ENCODE assay signal across 7 cellular contexts in genomic region chr16:88270171-88270798, GRCh38.
A peak's percentile ranks its signal among the peaks of the same experiment; 100 is the strongest.
DNase-seq lines count a peak whose midpoint lies in the region; TF ChIP-seq lines count a peak whose summit lies in the region.
"Not testable (repeated sequence)": the region's sequence is repeated elsewhere in the genome, so short reads cannot be mapped to it uniquely, and the experiment has no call there.

No MANE protein-coding gene starts in this region.

- not testable (repeated sequence) for H2AFZ ChIP-seq in mesenchymal stem cell (ENCODE audit: low read depth, low read length); neuronal stem cell (ENCODE audit: low read length); smooth muscle cell (ENCODE audit: low read depth)

- H2BK120ac ChIP-seq in mesenchymal stem cell (ENCODE audit: low read depth, low read length); neuronal stem cell (ENCODE audit: low read depth, low read length): not testable (repeated sequence)

- H3K4me2 ChIP-seq in BLaER1: peak overlapping the region; percentile 56
- H3K4me2 ChIP-seq in mesenchymal stem cell (ENCODE audit: low read length, poor library complexity, severe bottlenecking); neuronal stem cell (ENCODE audit: insufficient read depth, low read length, poor library complexity, severe bottlenecking): not testable (repeated sequence)
- peak overlapping the region; percentile 24 for H3K4me2 ChIP-seq in smooth muscle cell

- not testable (repeated sequence) for H3K79me1 ChIP-seq in mesenchymal stem cell (replicated peaks; ENCODE audit: low read length, poor library complexity, severe bottlenecking); neuronal stem cell (ENCODE audit: low read depth, low read length)

- H4K91ac ChIP-seq in mesenchymal stem cell (ENCODE audit: low read length): not testable (repeated sequence)
- peak overlapping the region; percentile 72 for H4K91ac ChIP-seq in neuronal stem cell (ENCODE audit: low read depth, low read length, poor library complexity)

- H2BK12ac ChIP-seq in mesenchymal stem cell (ENCODE audit: low read length in 2 of 2); neuronal stem cell (ENCODE audit: low read length): not testable (repeated sequence)

- peak; percentile 13 for DNase-seq in HFFc6
- peak; percentile 24 for DNase-seq in adipocyte (ENCODE audit: low read depth)
- peak; percentile 75 for DNase-seq in chondrocyte (ENCODE audit: low spot score)
- peak; percentile 44 for DNase-seq in mesenchymal stem cell
- DNase-seq in neuronal stem cell (ENCODE audit: low spot score); smooth muscle cell (lab: John Stamatoyannopoulos, UW; ENCODE audit: unreplicated experiment): not testable (repeated sequence)

- peaks cover 15% of the 10 kb centered on the region for H3K4me1 Mint-ChIP-seq in HFFc6 (ENCODE audit: low read depth)
- peaks cover 38% of the 10 kb centered on the region for H3K4me1 Mint-ChIP-seq in chondrocyte (ENCODE audit: low read depth)

- H3K9me3 Mint-ChIP-seq in HFFc6; chondrocyte (ENCODE audit: low read depth): not testable (repeated sequence)

- H3K4me1 ChIP-seq in BLaER1 (peaks cover 26% of the 10 kb centered on the region), adipocyte (ENCODE audit: control insufficient read depth, insufficient read depth, low read length) (peaks cover 16% of the 10 kb centered on the region), mesenchymal stem cell (ENCODE audit: control insufficient read depth, insufficient read depth, low read depth, low read length) (peaks cover 14% of the 10 kb centered on the region)
- not testable (repeated sequence) for H3K4me1 ChIP-seq in neuronal stem cell (ENCODE audit: control insufficient read depth in 2 of 2, insufficient read depth in 1 of 2, low read depth in 1 of 2, low read length in 2 of 2); smooth muscle cell (ENCODE audit: low read depth)

- H3K23ac ChIP-seq in mesenchymal stem cell (ENCODE audit: low read length in 2 of 2): not testable (repeated sequence)
- H3K23ac ChIP-seq in neuronal stem cell (ENCODE audit: low read depth, low read length, poor library complexity): peak overlapping the region; percentile 73

- H3K4me3 ChIP-seq in BLaER1; adipocyte (ENCODE audit: low read length); mesenchymal stem cell (ENCODE audit: insufficient read depth in 1 of 2, low read depth in 1 of 2, low read length in 2 of 2); neuronal stem cell (ENCODE audit: low read length in 2 of 2); smooth muscle cell: not testable (repeated sequence)

- not testable (repeated sequence) for H3K79me2 ChIP-seq in smooth muscle cell (ENCODE audit: low read depth)

- not testable (repeated sequence) for H2BK5ac ChIP-seq in mesenchymal stem cell (ENCODE audit: low read depth, low read length, poor library complexity, severe bottlenecking); neuronal stem cell (ENCODE audit: low read length)

- not testable (repeated sequence) for H3K27ac Mint-ChIP-seq in HFFc6
- peak overlapping the region; percentile 86 for H3K27ac Mint-ChIP-seq in chondrocyte (ENCODE audit: unreplicated experiment)

- not testable (repeated sequence) for H3K9me3 ChIP-seq in BLaER1; adipocyte (ENCODE audit: control insufficient read depth, low read length); mesenchymal stem cell (ENCODE audit: control insufficient read depth, low read length); neuronal stem cell (replicated peaks in 1 of 2; ENCODE audit: control insufficient read depth in 2 of 2, insufficient read depth in 1 of 2, low read depth in 1 of 2, low read length in 2 of 2); smooth muscle cell (replicated peaks; ENCODE audit: low read depth)

- not testable (repeated sequence) for H3K27me3 ChIP-seq in BLaER1; adipocyte (replicated peaks; ENCODE audit: control insufficient read depth, insufficient read depth, low read length); mesenchymal stem cell (ENCODE audit: control insufficient read depth in 1 of 2, insufficient read depth in 1 of 2, low read length in 2 of 2); neuronal stem cell (ENCODE audit: control insufficient read depth in 3 of 3, insufficient read depth in 3 of 3, low read depth in 1 of 3, low read length in 3 of 3); smooth muscle cell (ENCODE audit: low read depth)

- 92% methylated on average over 8 of the region's 10 CpGs for WGBS in mesenchymal stem cell
- no CpG with 5 or more reads among the region's 10 CpGs for WGBS in neuronal stem cell (ENCODE audit: extremely low coverage in 2 of 2, insufficient read length in 2 of 2, insufficient replicate concordance in 1 of 2), 2 donors
- 59% methylated on average over 10 of the region's 10 CpGs for WGBS in smooth muscle cell (ENCODE audit: low lambda C conversion rate)

- H4K20me1 ChIP-seq in BLaER1; smooth muscle cell (ENCODE audit: low read depth): not testable (repeated sequence)

- not testable (repeated sequence) for H3K36me3 ChIP-seq in BLaER1; adipocyte (ENCODE audit: control insufficient read depth, insufficient read depth, low read length, severe bottlenecking); mesenchymal stem cell (ENCODE audit: control insufficient read depth in 1 of 2, insufficient read depth in 2 of 2, low read depth in 1 of 2, low read length in 2 of 2); neuronal stem cell (replicated peaks in 1 of 2; ENCODE audit: control insufficient read depth in 2 of 2, insufficient read depth in 2 of 2, low read length in 2 of 2); smooth muscle cell (ENCODE audit: low read depth)

- H3K4me3 Mint-ChIP-seq in HFFc6; chondrocyte (ENCODE audit: unreplicated experiment): not testable (repeated sequence)

- not testable (repeated sequence) for H3F3A ChIP-seq in smooth muscle cell (ENCODE audit: low read depth)

- H3K9ac ChIP-seq in BLaER1; adipocyte (ENCODE audit: low read length); mesenchymal stem cell (ENCODE audit: low read length); neuronal stem cell (ENCODE audit: low read depth, low read length, poor library complexity); smooth muscle cell (ENCODE audit: low read depth): not testable (repeated sequence)

- H2AK5ac ChIP-seq in mesenchymal stem cell (ENCODE audit: low read length, severe bottlenecking); neuronal stem cell (ENCODE audit: low read depth, low read length): not testable (repeated sequence)

- H2BK15ac ChIP-seq in mesenchymal stem cell (ENCODE audit: low read depth, poor library complexity, severe bottlenecking); neuronal stem cell (ENCODE audit: low read length): not testable (repeated sequence)

- not testable (repeated sequence) for H3K18ac ChIP-seq in mesenchymal stem cell (ENCODE audit: low read depth in 1 of 2, low read length in 2 of 2)
- H3K18ac ChIP-seq in neuronal stem cell (ENCODE audit: low read length): peak overlapping the region; percentile 48

- not testable (repeated sequence) for H3K36me3 Mint-ChIP-seq in HFFc6 (ENCODE audit: low read depth); chondrocyte (ENCODE audit: low read depth)

- H4K8ac ChIP-seq in mesenchymal stem cell (ENCODE audit: low read length); neuronal stem cell (ENCODE audit: low read depth, low read length): not testable (repeated sequence)

- H3K4ac ChIP-seq in mesenchymal stem cell (ENCODE audit: low read depth in 1 of 2, low read length in 2 of 2); neuronal stem cell (ENCODE audit: low read length): not testable (repeated sequence)

- not testable (repeated sequence) for TF ChIP-seq CTCF in HFFc6 (IDR thresholded peaks at IDR 0.05); chondrocyte (IDR thresholded peaks at IDR 0.05); smooth muscle cell (IDR thresholded peaks at IDR 0.05; ENCODE audit: borderline replicate concordance, insufficient read depth, poor library complexity, severe bottlenecking)

- not testable (repeated sequence) for H3K27ac ChIP-seq in BLaER1; mesenchymal stem cell (ENCODE audit: low read length, poor library complexity, severe bottlenecking); neuronal stem cell (replicated peaks; ENCODE audit: low read length)
- H3K27ac ChIP-seq in smooth muscle cell (ENCODE audit: low read depth): peak overlapping the region; percentile 85

- H3K14ac ChIP-seq in mesenchymal stem cell (ENCODE audit: low read length in 2 of 2): not testable (repeated sequence)
- H3K14ac ChIP-seq in neuronal stem cell (ENCODE audit: low read length): peak overlapping the region; percentile 82

- H3K27me3 Mint-ChIP-seq in HFFc6 (ENCODE audit: insufficient read depth); chondrocyte (ENCODE audit: low read depth): not testable (repeated sequence)
